22 cellular contexts compared by ENCODE assay signal in the genomic region with DNA sequence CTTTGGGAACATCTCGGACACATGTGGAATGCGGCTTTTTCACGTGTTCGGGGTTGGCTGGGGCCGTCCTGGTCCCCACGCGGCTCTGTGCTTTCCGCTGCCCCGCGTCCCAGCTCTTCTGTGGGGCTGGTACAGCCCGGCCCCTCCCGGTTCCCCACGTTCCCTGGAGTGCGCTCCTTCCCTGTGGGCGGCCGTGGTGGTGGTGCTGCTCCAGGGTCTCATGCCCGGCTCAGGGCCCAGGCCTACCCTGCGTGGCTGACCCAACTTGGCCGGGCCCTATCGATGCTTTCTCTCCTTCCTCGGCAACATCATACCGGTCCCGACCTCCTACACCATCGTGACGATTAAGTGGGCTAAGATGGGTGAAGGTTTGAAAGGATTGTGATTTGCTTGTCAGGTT. TPM values are rescaled to one million over a fixed set of nuclear protein-coding genes. Genes with fewer than 3 reads are reported as not detected.
"Had no signal": no experiment of that assay in that cellular context is flagged by ENCODE, and none has a peak within 500 bp of the region (broad histone marks: within the 10 kb centered on the region; RNA-seq: fewer than 3 reads in every experiment).

No MANE protein-coding gene starts in this region.

- FAIRE-seq: endometrium had no signal

- H3K4me3 ChIP-seq: ascending aorta, breast epithelium, gastrocnemius medialis, heart left ventricle, left ventricle myocardium inferior, tibial artery, uterus had no signal

- H3K27ac ChIP-seq: ascending aorta, breast epithelium, gastrocnemius medialis, heart left ventricle, left ventricle myocardium inferior, tibial artery, uterus, WERI-Rb-1 had no signal

- H3K27me3 ChIP-seq: ascending aorta, breast epithelium, gastrocnemius medialis, heart left ventricle, tibial artery, uterus had no signal

- H3K9me3 ChIP-seq: ascending aorta, breast epithelium, gastrocnemius medialis, heart left ventricle, left ventricle myocardium inferior, tibial artery, uterus had no signal

- H3K27ac Mint-ChIP-seq: natural killer cell had no signal

- H3K36me3 ChIP-seq: uterus had no signal

- H3K9me3 Mint-ChIP-seq: natural killer cell had no signal

- H3K36me3 Mint-ChIP-seq: natural killer cell had no signal

- ATAC-seq: gastrocnemius medialis; heart left ventricle; natural killer cell; stimulated activated naive CD8-positive, alpha-beta T cell treated with anti-CD3 and anti-CD28 coated beads, Interleukin-15, Interleukin-2, amounts not matched to agents 100 U/mL and 50 U/mL, for 24 hours had no signal

- DNase-seq: activated CD4-positive, alpha-beta T cell treated with anti-CD3 and anti-CD28 coated beads for 1 hour; activated CD4-positive, alpha-beta T cell treated with anti-CD3 and anti-CD28 coated beads, Interleukin-2, amount 50 U/mL, for 48 hours; activated naive CD4-positive, alpha-beta T cell; cerebellar nuclear complex; cortex of kidney; erythroblast; gastrocnemius medialis; kidney glomerular epithelial cell; left ventricle myocardium inferior; mesenchymal stem cell; natural killer cell; stimulated activated naive CD8-positive, alpha-beta T cell treated with anti-CD3 and anti-CD28 coated beads, Interleukin-15, Interleukin-2, amounts not matched to agents 100 U/mL and 50 U/mL, for 24 hours; substantia nigra; SW 1271; T-helper 2 cell; tibial artery; uterus; WERI-Rb-1 had no signal

RNA-seq across cellular contexts. Expression of a gene that starts 7.7 kb away (rescaled TPM):
- total RNA-seq: ascending aorta, breast epithelium, left ventricle myocardium inferior had no signal

RNA-seq across cellular contexts. Expression of a gene that starts 52.1 kb away (rescaled TPM):
- total RNA-seq: ascending aorta had no signal
